In genomic region chr1:111448918-111449702, GRCh38 we compare ENCODE assay signal across 8 cellular contexts. TPM values are rescaled to one million over a fixed set of nuclear protein-coding genes. Genes with fewer than 3 reads are reported as not detected.
A peak's percentile ranks its signal among the peaks of the same experiment; 100 is the strongest.
DNase-seq lines count a peak whose midpoint lies in the region; ATAC-seq and TF ChIP-seq lines count a peak whose summit lies in the region.

Gene ATP5PB (plus strand): TSS chr1:111449464. CDS start chr1:111449542, 78 bp downstream.
Gene WDR77 (minus strand): TSS chr1:111449256. CDS start chr1:111449169, 87 bp downstream.

- TF ChIP-seq CTCF in VCaP (conservative IDR thresholded peaks at IDR 0.05) (no peak), breast epithelium (IDR thresholded peaks at IDR 0.05) (no peak)

- H3K4me2 ChIP-seq in skeletal muscle satellite cell (ENCODE audit: low read length): peak within 1 kb of the TSS; percentile 89

- H3K4me3 ChIP-seq in ACC112 (ENCODE audit: low read depth, low read length) (peak within 1 kb of the TSS; percentile 96), breast epithelium (peak within 1 kb of the TSS; percentile 79 to 95 (median 81)), iPS-18a (ENCODE audit: low read length) (peak within 1 kb of the TSS; percentile 100), skeletal muscle satellite cell (ENCODE audit: low read length) (peak within 1 kb of the TSS; percentile 97)

- peak within 1 kb of the TSS; percentile 81 for H2AFZ ChIP-seq in ACC112 (ENCODE audit: low read length, unreplicated experiment)

- H3K36me3 ChIP-seq in ACC112 (ENCODE audit: insufficient read depth, low read length): peaks cover 22% of the 10 kb centered on the region
- no peaks in the 10 kb centered on the region for H3K36me3 ChIP-seq in breast epithelium
- peaks cover 36% of the 10 kb centered on the region for H3K36me3 ChIP-seq in iPS-18a (ENCODE audit: control insufficient read depth, low read depth, low read length)
- H3K36me3 ChIP-seq in skeletal muscle satellite cell (ENCODE audit: insufficient read depth, low read length): peaks cover 41% of the 10 kb centered on the region

- intact Hi-C loops in breast epithelium (cut with DNase I; ENCODE audit: low total_unique reads): no loop called here

- H3K4me1 ChIP-seq in ACC112 (ENCODE audit: control insufficient read depth, insufficient read depth, low read length, unreplicated experiment) (peaks cover 29% of the 10 kb centered on the region), breast epithelium (peaks cover 0 to 19% of the 10 kb centered on the region in 2 donors), iPS-18a (ENCODE audit: control insufficient read depth, low read depth, low read length) (peaks cover 12% of the 10 kb centered on the region), skeletal muscle satellite cell (ENCODE audit: control insufficient read depth, insufficient read depth, low read length) (peaks cover 19% of the 10 kb centered on the region)

- H3K27ac ChIP-seq in ACC112 (ENCODE audit: low read depth, low read length) (peak within 1 kb of the TSS; percentile 61), VCaP (peak within 1 kb of the TSS; percentile 90), breast epithelium (peak within 1 kb of the TSS; percentile 85 to 90), iPS-18a (ENCODE audit: low read length) (peak within 1 kb of the TSS; percentile 92)

- DNase-seq in NCI-H2196 treated with DMSO at 0.1 percent for 48 hours (lab: John Stamatoyannopoulos, UW; ENCODE audit: unreplicated experiment): peak; percentile 94
- peak; percentile 93 to 96 for DNase-seq in breast epithelium (ENCODE audit: low spot score in 2 of 2)

- ATAC-seq in GM18870 (IDR thresholded peaks at IDR 0.05; ENCODE audit: unreplicated experiment): peak; percentile 91
- ATAC-seq in HG03135 (IDR thresholded peaks at IDR 0.05; ENCODE audit: unreplicated experiment): peak; percentile 94

- H3K9me3 ChIP-seq in breast epithelium (no peaks in the 10 kb centered on the region), iPS-18a (ENCODE audit: control insufficient read depth, low read depth, low read length) (no peaks in the 10 kb centered on the region), skeletal muscle satellite cell (replicated peaks; ENCODE audit: low read length) (no peaks in the 10 kb centered on the region)

- H3K79me2 ChIP-seq in ACC112 (ENCODE audit: control insufficient read depth, insufficient read depth, low read length, unreplicated experiment): peaks cover 76% of the 10 kb centered on the region

- TF ChIP-seq POLR2A in breast epithelium (IDR thresholded peaks at IDR 0.05): no peak

- H3K27me3 ChIP-seq in ACC112 (ENCODE audit: insufficient read depth, low read length) (no peaks in the 10 kb centered on the region), breast epithelium (no peaks in the 10 kb centered on the region), iPS-18a (ENCODE audit: control insufficient read depth, insufficient read depth, low read length) (no peaks in the 10 kb centered on the region), skeletal muscle satellite cell (ENCODE audit: control insufficient read depth, insufficient read depth, low read length) (no peaks in the 10 kb centered on the region)

- H3K9ac ChIP-seq in iPS-18a (ENCODE audit: low read length): peak within 1 kb of the TSS; percentile 97
- H3K9ac ChIP-seq in skeletal muscle satellite cell (ENCODE audit: low read depth, low read length): peak within 1 kb of the TSS; percentile 98

RNA-seq across cellular contexts. Expression of gene ATP5PB, which starts in this region (rescaled TPM):
- total RNA-seq in breast epithelium: 100 to 1,000 TPM; 143 to 159 (median 148) TPM
- 316 and 348 TPM in 2 replicates for total RNA-seq in skeletal muscle satellite cell (2012; rRNA removed)

RNA-seq across cellular contexts. Expression of gene WDR77, which starts in this region (rescaled TPM):
- 10 to 100 TPM; 22.7 to 33.8 (median 30.2) TPM for total RNA-seq in breast epithelium
- total RNA-seq in skeletal muscle satellite cell (2012; rRNA removed): 44.4 and 53.3 TPM in 2 replicates

Comparison
In these comparisons a context has a peak if more than half of its experiments do, and no peak if none do; other contexts are left out.
1. Peak in every context shown above with its lines: DNase-seq, ATAC-seq, H3K4me3 ChIP-seq and H3K27ac ChIP-seq.